In the genomic region with DNA sequence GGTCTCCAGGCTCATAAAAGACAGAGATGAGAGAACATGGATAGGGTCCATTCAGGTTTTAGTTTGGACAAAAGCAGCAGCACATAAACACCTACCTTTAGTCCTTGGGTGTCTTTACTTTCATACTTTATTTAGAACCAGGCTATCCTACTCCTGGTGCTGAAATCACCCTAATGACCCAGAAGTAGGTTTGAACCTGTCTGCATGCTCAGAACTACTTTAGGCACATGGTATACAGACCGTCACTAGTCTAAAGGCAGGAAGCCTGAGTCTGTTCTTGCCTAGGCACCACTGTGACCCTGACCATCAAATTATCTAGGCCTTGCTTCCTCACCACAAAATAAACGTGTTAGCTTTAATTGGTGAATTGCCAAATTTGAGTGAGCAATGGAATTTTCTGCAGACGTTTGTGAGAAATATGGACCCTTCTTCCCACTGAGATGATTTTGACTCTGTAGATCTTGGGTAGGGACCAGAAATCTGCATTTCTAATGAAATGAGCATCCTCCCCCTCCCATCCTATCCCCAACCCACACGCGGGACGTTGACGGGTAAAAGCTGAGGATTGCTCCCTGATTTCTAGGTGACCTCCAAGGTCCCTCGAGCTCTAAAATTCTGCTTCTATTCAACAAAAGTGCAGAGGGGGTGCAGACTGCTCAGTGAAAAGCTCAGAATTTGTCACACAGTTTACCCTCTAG, we compare ENCODE assay signal across 16 cellular contexts.
"Had no signal": no experiment of that assay in that cellular context is flagged by ENCODE, and none has a peak within 500 bp of the region (broad histone marks: within the 10 kb centered on the region; RNA-seq: fewer than 3 reads in every experiment).

No MANE protein-coding gene starts in this region.

- H3K27me3 ChIP-seq: dorsolateral prefrontal cortex, esophagus muscularis mucosa, upper lobe of right lung had no signal

- H3K4me1 ChIP-seq: upper lobe of right lung had no signal

- H3K4me3 ChIP-seq: dorsolateral prefrontal cortex, esophagus muscularis mucosa, thoracic aorta, upper lobe of right lung had no signal

- DNase-seq: activated CD4-positive, alpha-beta T cell treated with anti-CD3 and anti-CD28 coated beads, Interleukin-2, amount 10 ng/mL, durations not matched to agents 24 days and 14 days; activated CD4-positive, CD25-positive, alpha-beta regulatory T cell; activated naive CD4-positive, alpha-beta T cell; activated naive CD8-positive, alpha-beta T cell treated with anti-CD3 and anti-CD28 coated beads, Interleukin-2, amount 10 ng/mL, durations not matched to agents 7 days and 5 days; anterior cingulate cortex; dorsolateral prefrontal cortex; hippocampal formation; left colon; naive B cell; stimulated activated CD4-positive, alpha-beta T cell treated with anti-CD3 and anti-CD28 coated beads, Interleukin-1b, Interleukin-23, amount 100 ng/mL, for 48 hours; T-helper 17 cell; upper lobe of right lung had no signal

- H2AFZ ChIP-seq: parathyroid adenoma had no signal

- H3K9ac ChIP-seq: parathyroid adenoma had no signal

- ATAC-seq: left colon; stimulated activated effector memory CD8-positive, alpha-beta T cell treated with anti-CD3 and anti-CD28 coated beads, Interleukin-12 subunit alpha, Interleukin-12 subunit beta, amount 100 ng/mL, for 72 hours; T-helper 17 cell; upper lobe of right lung had no signal

- H3K27ac ChIP-seq: dorsolateral prefrontal cortex, esophagus muscularis mucosa, parathyroid adenoma, thoracic aorta, upper lobe of right lung had no signal

- H3K27ac Mint-ChIP-seq: activated CD4-positive, alpha-beta T cell treated with anti-CD3 and anti-CD28 coated beads, Interleukin-2, amount 10 ng/mL, durations not matched to agents 24 days and 14 days; activated naive CD8-positive, alpha-beta T cell treated with anti-CD3 and anti-CD28 coated beads, Interleukin-2, amount 10 ng/mL, durations not matched to agents 7 days and 5 days; stimulated activated effector memory CD8-positive, alpha-beta T cell treated with anti-CD3 and anti-CD28 coated beads, Interleukin-12 subunit alpha, Interleukin-12 subunit beta, amount 100 ng/mL, for 72 hours; T-helper 17 cell had no signal

- H3K27me3 Mint-ChIP-seq: activated CD4-positive, alpha-beta T cell treated with anti-CD3 and anti-CD28 coated beads, Interleukin-2, amount 10 ng/mL, durations not matched to agents 24 days and 14 days; activated naive CD8-positive, alpha-beta T cell treated with anti-CD3 and anti-CD28 coated beads, Interleukin-2, amount 10 ng/mL, durations not matched to agents 7 days and 5 days; naive B cell; T-helper 17 cell had no signal

- H3K4me3 Mint-ChIP-seq: activated CD4-positive, alpha-beta T cell treated with anti-CD3 and anti-CD28 coated beads, Interleukin-2, amount 10 ng/mL, durations not matched to agents 24 days and 14 days; activated naive CD8-positive, alpha-beta T cell treated with anti-CD3 and anti-CD28 coated beads, Interleukin-2, amount 10 ng/mL, durations not matched to agents 7 days and 5 days; naive B cell; stimulated activated effector memory CD8-positive, alpha-beta T cell treated with anti-CD3 and anti-CD28 coated beads, Interleukin-12 subunit alpha, Interleukin-12 subunit beta, amount 100 ng/mL, for 72 hours; T-helper 17 cell had no signal

- H3K9me3 Mint-ChIP-seq: activated CD4-positive, alpha-beta T cell treated with anti-CD3 and anti-CD28 coated beads, Interleukin-2, amount 10 ng/mL, durations not matched to agents 24 days and 14 days; activated naive CD8-positive, alpha-beta T cell treated with anti-CD3 and anti-CD28 coated beads, Interleukin-2, amount 10 ng/mL, durations not matched to agents 7 days and 5 days; naive B cell; stimulated activated effector memory CD8-positive, alpha-beta T cell treated with anti-CD3 and anti-CD28 coated beads, Interleukin-12 subunit alpha, Interleukin-12 subunit beta, amount 100 ng/mL, for 72 hours had no signal

- H3K9me3 ChIP-seq: esophagus muscularis mucosa, thoracic aorta, upper lobe of right lung had no signal

- H3K4me1 Mint-ChIP-seq: activated CD4-positive, alpha-beta T cell treated with anti-CD3 and anti-CD28 coated beads, Interleukin-2, amount 10 ng/mL, durations not matched to agents 24 days and 14 days; activated naive CD8-positive, alpha-beta T cell treated with anti-CD3 and anti-CD28 coated beads, Interleukin-2, amount 10 ng/mL, durations not matched to agents 7 days and 5 days; stimulated activated effector memory CD8-positive, alpha-beta T cell treated with anti-CD3 and anti-CD28 coated beads, Interleukin-12 subunit alpha, Interleukin-12 subunit beta, amount 100 ng/mL, for 72 hours had no signal

- H3K36me3 Mint-ChIP-seq: activated naive CD8-positive, alpha-beta T cell treated with anti-CD3 and anti-CD28 coated beads, Interleukin-2, amount 10 ng/mL, durations not matched to agents 7 days and 5 days had no signal
